1 cellular context compared by ENCODE assay signal in the genomic region with DNA sequence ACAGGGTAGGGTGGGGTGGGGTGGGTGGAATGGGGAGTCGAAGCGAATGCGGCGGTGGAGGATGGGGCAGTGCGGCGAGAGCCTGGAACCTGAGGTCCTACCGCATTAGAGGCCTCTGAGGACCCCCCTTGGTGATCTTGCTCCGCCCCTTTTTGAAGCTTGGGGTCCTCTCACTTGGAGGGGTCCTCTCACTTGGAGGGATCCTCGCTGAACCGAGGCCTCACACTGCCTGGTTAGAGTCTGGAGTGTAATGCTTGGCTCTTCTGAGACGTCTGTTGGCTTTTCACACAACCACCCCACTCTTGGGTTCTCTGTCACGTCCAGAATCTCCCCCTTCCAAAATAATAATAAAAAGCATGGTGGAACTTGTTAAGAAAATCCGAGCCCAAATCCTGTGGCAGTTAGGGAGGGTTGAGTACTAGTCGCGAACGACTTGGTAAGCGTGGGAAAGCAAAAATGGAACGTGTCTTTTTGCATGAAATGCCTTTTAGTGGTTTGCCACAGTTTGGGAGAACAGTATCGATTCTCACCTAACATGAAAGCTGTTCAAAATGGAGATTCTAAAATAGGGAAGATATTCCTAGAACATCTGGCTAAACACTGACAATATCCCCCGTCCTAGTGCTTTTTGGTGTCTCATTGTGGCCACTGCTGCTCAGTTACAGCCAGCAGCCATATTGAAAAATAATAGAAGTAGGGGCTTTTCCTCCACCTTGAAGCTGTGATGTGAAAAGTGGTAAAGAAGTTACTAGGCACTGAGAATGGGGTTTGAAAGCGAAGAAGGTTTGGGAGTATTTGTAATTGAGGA.
TF ChIP-seq lines count a peak whose summit lies in the region.

No MANE protein-coding gene starts in this region.

TF ChIP-seq in GM12878, 131 proteins besides CTCF, POLR2A, EP300 and RAD21 (continued from another document and continues in another):
- TF ChIP-seq SUPT20H (IDR thresholded peaks at IDR 0.05; ENCODE audit: borderline replicate concordance, control insufficient read depth, low read depth, low read length) = no peak
- TF ChIP-seq KAT2A (conservative IDR thresholded peaks at IDR 0.05; ENCODE audit: control insufficient read depth, low read depth, low read length) = no peak
- TF ChIP-seq RELB (IDR thresholded peaks at IDR 0.05; ENCODE audit: low read depth) = no peak
- TF ChIP-seq YBX1 (IDR thresholded peaks at IDR 0.05) = no peak
- peak; percentile 39; the same call in 1 of the 2 replicates for TF ChIP-seq ZNF24 (IDR thresholded peaks at IDR 0.05)
- peak; percentile 53; the same call in 1 of the 2 replicates for TF ChIP-seq GATAD2B (conservative IDR thresholded peaks at IDR 0.05; ENCODE audit: low read depth)
- peak; percentile 57 for TF ChIP-seq ZNF687 (IDR thresholded peaks at IDR 0.05)
- TF ChIP-seq E4F1 (IDR thresholded peaks at IDR 0.05; ENCODE audit: borderline replicate concordance, partially characterized antibody) = no peak
- TF ChIP-seq, protein P1, sequence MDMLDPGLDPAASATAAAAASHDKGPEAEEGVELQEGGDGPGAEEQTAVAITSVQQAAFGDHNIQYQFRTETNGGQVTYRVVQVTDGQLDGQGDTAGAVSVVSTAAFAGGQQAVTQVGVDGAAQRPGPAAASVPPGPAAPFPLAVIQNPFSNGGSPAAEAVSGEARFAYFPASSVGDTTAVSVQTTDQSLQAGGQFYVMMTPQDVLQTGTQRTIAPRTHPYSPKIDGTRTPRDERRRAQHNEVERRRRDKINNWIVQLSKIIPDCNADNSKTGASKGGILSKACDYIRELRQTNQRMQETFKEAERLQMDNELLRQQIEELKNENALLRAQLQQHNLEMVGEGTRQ (IDR thresholded peaks at IDR 0.05; ENCODE audit: borderline replicate concordance, low read depth, low read length) = no peak
- peak; percentile 49; the same call in 1 of the 2 replicates for TF ChIP-seq MTA2 (IDR thresholded peaks at IDR 0.05; ENCODE audit: low read depth)
- TF ChIP-seq, protein P2, sequence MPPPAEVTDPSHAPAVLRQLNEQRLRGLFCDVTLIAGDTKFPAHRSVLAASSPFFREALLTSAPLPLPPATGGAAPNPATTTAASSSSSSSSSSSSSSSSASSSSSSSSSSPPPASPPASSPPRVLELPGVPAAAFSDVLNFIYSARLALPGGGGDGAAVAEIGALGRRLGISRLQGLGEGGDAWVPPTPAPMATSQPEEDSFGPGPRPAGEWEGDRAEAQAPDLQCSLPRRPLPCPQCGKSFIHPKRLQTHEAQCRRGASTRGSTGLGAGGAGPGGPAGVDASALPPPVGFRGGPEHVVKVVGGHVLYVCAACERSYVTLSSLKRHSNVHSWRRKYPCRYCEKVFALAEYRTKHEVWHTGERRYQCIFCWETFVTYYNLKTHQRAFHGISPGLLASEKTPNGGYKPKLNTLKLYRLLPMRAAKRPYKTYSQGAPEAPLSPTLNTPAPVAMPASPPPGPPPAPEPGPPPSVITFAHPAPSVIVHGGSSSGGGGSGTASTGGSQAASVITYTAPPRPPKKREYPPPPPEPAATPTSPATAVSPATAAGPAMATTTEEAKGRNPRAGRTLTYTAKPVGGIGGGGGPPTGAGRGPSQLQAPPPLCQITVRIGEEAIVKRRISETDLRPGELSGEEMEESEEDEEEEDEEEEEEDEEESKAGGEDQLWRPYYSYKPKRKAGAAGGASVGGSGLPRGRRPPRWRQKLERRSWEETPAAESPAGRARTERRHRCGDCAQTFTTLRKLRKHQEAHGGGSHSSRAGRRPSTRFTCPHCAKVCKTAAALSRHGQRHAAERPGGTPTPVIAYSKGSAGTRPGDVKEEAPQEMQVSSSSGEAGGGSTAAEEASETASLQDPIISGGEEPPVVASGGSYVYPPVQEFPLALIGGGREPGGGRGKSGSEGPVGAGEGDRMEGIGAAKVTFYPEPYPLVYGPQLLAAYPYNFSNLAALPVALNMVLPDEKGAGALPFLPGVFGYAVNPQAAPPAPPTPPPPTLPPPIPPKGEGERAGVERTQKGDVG (CRISPR knock-in tag; IDR thresholded peaks at IDR 0.05) = no peak
- no peak for TF ChIP-seq EED (IDR thresholded peaks at IDR 0.05; ENCODE audit: low read depth)
- no peak for TF ChIP-seq IKZF1 (conservative IDR thresholded peaks at IDR 0.05)
- 0 out of 2 replicates have a peak, but pooled peaks have one; percentile 46 for TF ChIP-seq SMARCA5 (IDR thresholded peaks at IDR 0.05)
- 0 out of 2 replicates have a peak, but pooled peaks have one; percentile 73 for TF ChIP-seq NBN (IDR thresholded peaks at IDR 0.05)
- TF ChIP-seq RFX5 (IDR thresholded peaks at IDR 0.05; ENCODE audit: low read depth, low read length) = no peak
- TF ChIP-seq RB1 (IDR thresholded peaks at IDR 0.05; ENCODE audit: borderline replicate concordance) = no peak
- no peak for TF ChIP-seq MYB (IDR thresholded peaks at IDR 0.05; ENCODE audit: borderline replicate concordance, low read depth, low read length)
- 0 out of 2 replicates have a peak, but pooled peaks have one; percentile 70 for TF ChIP-seq TARDBP (IDR thresholded peaks at IDR 0.05; ENCODE audit: borderline replicate concordance)
- TF ChIP-seq BACH1 (IDR thresholded peaks at IDR 0.05; ENCODE audit: borderline replicate concordance) = no peak; the same call in 1 of the 2 replicates
- no peak; the same call in 1 of the 2 replicates for TF ChIP-seq NFYA (IDR thresholded peaks at IDR 0.05; ENCODE audit: borderline replicate concordance, low read depth, low read length)
- TF ChIP-seq NRF1 (conservative IDR thresholded peaks at IDR 0.05; ENCODE audit: low read depth, low read length) = no peak
- no peak for TF ChIP-seq ZZZ3 (IDR thresholded peaks at IDR 0.05; ENCODE audit: control insufficient read depth, insufficient read length, low read depth)
- no peak for TF ChIP-seq RBBP5 (conservative IDR thresholded peaks at IDR 0.05)
- TF ChIP-seq FOXM1 (IDR thresholded peaks at IDR 0.05; ENCODE audit: low read depth, low read length) = no peak
- TF ChIP-seq POLR2AphosphoS5 (IDR thresholded peaks at IDR 0.05; ENCODE audit: low read length) = peak; percentile 89
- TF ChIP-seq MTA3 (IDR thresholded peaks at IDR 0.05; ENCODE audit: borderline replicate concordance, low read length) = peak; percentile 39; the same call in 1 of the 2 replicates
- TF ChIP-seq HDAC6 (IDR thresholded peaks at IDR 0.05; ENCODE audit: unreplicated experiment) = no peak
- TF ChIP-seq ZBED1 (IDR thresholded peaks at IDR 0.05; ENCODE audit: borderline replicate concordance) = no peak
- TF ChIP-seq NFXL1 (IDR thresholded peaks at IDR 0.05; ENCODE audit: borderline replicate concordance) = no peak
- TF ChIP-seq, protein P3, sequence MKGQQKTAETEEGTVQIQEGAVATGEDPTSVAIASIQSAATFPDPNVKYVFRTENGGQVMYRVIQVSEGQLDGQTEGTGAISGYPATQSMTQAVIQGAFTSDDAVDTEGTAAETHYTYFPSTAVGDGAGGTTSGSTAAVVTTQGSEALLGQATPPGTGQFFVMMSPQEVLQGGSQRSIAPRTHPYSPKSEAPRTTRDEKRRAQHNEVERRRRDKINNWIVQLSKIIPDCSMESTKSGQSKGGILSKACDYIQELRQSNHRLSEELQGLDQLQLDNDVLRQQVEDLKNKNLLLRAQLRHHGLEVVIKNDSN (IDR thresholded peaks at IDR 0.05; ENCODE audit: borderline replicate concordance, extremely low read length, insufficient read depth, low read depth, low read length) = no peak
- TF ChIP-seq ZNF217 (IDR thresholded peaks at IDR 0.05) = 0 out of 2 replicates have a peak, but pooled peaks have one; percentile 18
- no peak for TF ChIP-seq RELA (IDR thresholded peaks at IDR 0.05; ENCODE audit: borderline replicate concordance, partially characterized antibody)
- TF ChIP-seq CREB1 (IDR thresholded peaks at IDR 0.05; ENCODE audit: low read depth) = 0 out of 2 replicates have a peak, but pooled peaks have one; percentile 17
- no peak for TF ChIP-seq SP1 (IDR thresholded peaks at IDR 0.05; ENCODE audit: low read depth, low read length)
- TF ChIP-seq IRF5 (IDR thresholded peaks at IDR 0.05; ENCODE audit: borderline replicate concordance) = no peak
- no peak for TF ChIP-seq HSF1 (IDR thresholded peaks at IDR 0.05; ENCODE audit: low read depth, low read length)
- TF ChIP-seq, protein P4, sequence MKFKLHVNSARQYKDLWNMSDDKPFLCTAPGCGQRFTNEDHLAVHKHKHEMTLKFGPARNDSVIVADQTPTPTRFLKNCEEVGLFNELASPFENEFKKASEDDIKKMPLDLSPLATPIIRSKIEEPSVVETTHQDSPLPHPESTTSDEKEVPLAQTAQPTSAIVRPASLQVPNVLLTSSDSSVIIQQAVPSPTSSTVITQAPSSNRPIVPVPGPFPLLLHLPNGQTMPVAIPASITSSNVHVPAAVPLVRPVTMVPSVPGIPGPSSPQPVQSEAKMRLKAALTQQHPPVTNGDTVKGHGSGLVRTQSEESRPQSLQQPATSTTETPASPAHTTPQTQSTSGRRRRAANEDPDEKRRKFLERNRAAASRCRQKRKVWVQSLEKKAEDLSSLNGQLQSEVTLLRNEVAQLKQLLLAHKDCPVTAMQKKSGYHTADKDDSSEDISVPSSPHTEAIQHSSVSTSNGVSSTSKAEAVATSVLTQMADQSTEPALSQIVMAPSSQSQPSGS (IDR thresholded peaks at IDR 0.05; ENCODE audit: low read length) = no peak
- TF ChIP-seq EZH2 (IDR thresholded peaks at IDR 0.05; ENCODE audit: borderline replicate concordance, control insufficient read depth, low read depth, low read length) = no peak
